1 cellular context compared by ENCODE assay signal in the genomic region with DNA sequence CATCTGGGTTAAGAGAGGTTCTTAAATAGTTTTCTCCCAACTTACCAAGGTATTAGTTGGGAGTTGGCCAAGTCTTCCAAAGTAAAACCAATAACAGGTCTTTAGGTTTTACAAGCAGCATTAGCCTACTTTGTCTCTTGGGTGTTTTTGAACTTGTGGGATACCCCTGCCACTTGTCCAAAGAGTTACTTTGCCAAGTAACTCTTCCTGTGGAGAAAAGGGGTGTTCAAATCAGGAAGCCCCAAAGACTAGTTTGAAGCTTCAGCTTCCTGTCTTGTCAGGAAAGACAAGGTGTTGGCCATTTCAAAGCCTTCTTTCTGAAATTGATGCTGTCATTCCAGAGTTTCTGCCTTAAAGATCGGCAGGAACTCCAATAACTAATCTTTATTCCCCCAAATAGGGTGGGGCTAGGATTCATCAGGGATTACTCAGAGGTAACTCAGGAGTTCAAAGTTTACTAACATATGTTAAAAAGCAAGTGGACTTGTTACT.
TF ChIP-seq lines count a peak whose summit lies in the region.

No MANE protein-coding gene starts in this region.

TF ChIP-seq in HEK293, 187 proteins besides CTCF, POLR2A, EP300 and RAD21 (continued from another document):
- no peak for TF ChIP-seq KLF1 (tag by site-specific recombination; IDR thresholded peaks at IDR 0.05)
